ENCODE assay signal across 6 cellular contexts in the genomic region with DNA sequence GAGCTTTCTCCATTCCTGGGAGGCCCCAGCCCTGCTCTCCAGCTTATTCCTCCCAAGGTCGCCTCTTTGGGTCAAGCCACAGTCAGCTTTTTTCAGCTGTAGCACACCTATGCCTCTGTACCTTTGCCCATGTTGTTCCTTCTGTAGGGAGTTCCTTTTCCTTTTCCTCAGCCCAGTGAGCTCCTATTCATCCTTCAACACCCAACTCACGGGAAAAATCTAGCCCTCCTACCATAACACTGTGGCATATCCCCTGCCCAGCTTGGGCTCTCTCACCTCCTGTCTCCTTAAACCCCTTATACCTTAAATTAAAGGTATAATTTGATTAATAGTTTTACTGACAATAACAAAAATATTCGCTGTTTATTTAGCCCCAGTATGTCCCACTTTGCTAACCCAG.
"Had no signal": no experiment of that assay in that cellular context is flagged by ENCODE, and none has a peak within 500 bp of the region (broad histone marks: within the 10 kb centered on the region; RNA-seq: fewer than 3 reads in every experiment).

No MANE protein-coding gene starts in this region.

- H3K4me3 ChIP-seq: GM23338, HAP-1, K562 had no signal

- H3K4me1 ChIP-seq: HAP-1 had no signal

- H2AFZ ChIP-seq: GM23338 had no signal

- H3K4me3 Mint-ChIP-seq: GM23338 had no signal

- H3K36me3 ChIP-seq: HAP-1 had no signal

- H3K27ac Mint-ChIP-seq: GM23338 had no signal

- H3K9me3 ChIP-seq: HAP-1 had no signal

- ATAC-seq: GM23338, HCT116, K562 had no signal

- H3K4me2 ChIP-seq: GM23338 had no signal

- DNase-seq: IMR-90, KG1 had no signal
